In the genomic region with DNA sequence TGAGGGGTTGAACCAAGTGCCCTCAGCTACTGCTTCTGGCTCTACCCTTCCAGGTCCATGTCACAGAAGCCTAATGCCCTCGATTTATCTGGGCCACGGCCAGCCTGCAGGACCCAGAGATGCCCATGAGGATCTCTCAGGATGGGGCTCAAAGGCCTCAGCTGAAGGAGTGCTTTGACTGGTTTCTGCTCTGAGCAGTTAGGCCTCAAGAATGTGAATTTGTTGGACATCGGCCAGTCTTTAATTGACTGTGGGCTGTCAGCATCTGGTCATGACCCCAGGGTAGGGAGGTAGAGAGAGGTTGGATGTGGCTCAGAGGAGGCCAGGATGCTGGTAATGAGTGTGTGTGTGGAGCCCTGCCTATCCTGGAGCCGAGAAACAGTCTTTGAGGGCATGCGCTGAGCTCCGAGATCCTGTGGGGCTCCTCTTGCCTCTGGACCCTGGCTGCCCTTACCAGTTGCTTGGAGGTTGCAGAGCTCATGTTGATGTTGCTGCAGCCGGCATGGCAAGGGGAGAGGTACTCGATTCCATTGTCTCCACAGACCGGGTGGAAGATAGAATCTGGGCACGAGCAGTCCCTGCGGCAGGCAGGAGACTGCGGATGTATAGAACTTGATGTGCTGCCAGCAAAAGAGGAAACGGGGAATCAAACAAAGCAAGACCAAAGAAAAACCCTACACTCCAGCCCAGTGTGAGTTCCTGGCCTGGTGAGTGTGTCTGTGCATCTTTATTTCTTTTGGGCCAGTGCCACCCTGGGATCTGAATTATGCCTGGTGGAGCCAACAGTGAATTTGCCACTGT, we compare ENCODE assay signal across 1 cellular context.
TF ChIP-seq lines count a peak whose summit lies in the region.

No MANE protein-coding gene starts in this region.

TF ChIP-seq in IMR-90, 13 proteins besides CTCF, POLR2A, EP300 and RAD21 (continued from another document):
- TF ChIP-seq FOS (IDR thresholded peaks at IDR 0.05; ENCODE audit: low read depth, low read length) (no peak), NFE2L2 (IDR thresholded peaks at IDR 0.05; ENCODE audit: low read depth, low read length) (no peak), RFX5 (IDR thresholded peaks at IDR 0.05; ENCODE audit: low read depth, low read length) (no peak), MAZ (IDR thresholded peaks at IDR 0.05; ENCODE audit: borderline replicate concordance, low read depth, low read length) (no peak), RCOR1 (IDR thresholded peaks at IDR 0.05; ENCODE audit: insufficient replicate concordance, low read length) (no peak), CEBPB (IDR thresholded peaks at IDR 0.05; ENCODE audit: low read depth, low read length) (no peak), MXI1 (IDR thresholded peaks at IDR 0.05; ENCODE audit: borderline replicate concordance, low read depth, low read length) (no peak)
- TF ChIP-seq, protein P1, sequence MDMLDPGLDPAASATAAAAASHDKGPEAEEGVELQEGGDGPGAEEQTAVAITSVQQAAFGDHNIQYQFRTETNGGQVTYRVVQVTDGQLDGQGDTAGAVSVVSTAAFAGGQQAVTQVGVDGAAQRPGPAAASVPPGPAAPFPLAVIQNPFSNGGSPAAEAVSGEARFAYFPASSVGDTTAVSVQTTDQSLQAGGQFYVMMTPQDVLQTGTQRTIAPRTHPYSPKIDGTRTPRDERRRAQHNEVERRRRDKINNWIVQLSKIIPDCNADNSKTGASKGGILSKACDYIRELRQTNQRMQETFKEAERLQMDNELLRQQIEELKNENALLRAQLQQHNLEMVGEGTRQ (IDR thresholded peaks at IDR 0.05; ENCODE audit: low read depth, low read length): no peak
- TF ChIP-seq, protein P2, sequence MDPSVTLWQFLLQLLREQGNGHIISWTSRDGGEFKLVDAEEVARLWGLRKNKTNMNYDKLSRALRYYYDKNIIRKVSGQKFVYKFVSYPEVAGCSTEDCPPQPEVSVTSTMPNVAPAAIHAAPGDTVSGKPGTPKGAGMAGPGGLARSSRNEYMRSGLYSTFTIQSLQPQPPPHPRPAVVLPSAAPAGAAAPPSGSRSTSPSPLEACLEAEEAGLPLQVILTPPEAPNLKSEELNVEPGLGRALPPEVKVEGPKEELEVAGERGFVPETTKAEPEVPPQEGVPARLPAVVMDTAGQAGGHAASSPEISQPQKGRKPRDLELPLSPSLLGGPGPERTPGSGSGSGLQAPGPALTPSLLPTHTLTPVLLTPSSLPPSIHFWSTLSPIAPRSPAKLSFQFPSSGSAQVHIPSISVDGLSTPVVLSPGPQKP (IDR thresholded peaks at IDR 0.05; ENCODE audit: borderline replicate concordance, low read depth, low read length): no peak
